In genomic region chr11:8811571-8811970, GRCh38 we compare ENCODE assay signal across 13 cellular contexts.
A peak's percentile ranks its signal among the peaks of the same experiment; 100 is the strongest.
DNase-seq lines count a peak whose midpoint lies in the region; ATAC-seq, FAIRE-seq and TF ChIP-seq lines count a peak whose summit lies in the region.
"Had no signal": no experiment of that assay in that cellular context is flagged by ENCODE, and none has a peak within 500 bp of the region (broad histone marks: within the 10 kb centered on the region; RNA-seq: fewer than 3 reads in every experiment).

No MANE protein-coding gene starts in this region.

- in situ Hi-C loops in HepG2 (cut with HindIII; ENCODE audit: extremely low pct_ligation_motif_present, low pct_unique_long_range_greater_than_20kb) = loop anchor here (5.0 kb wide), 1 partner anchor 114 kb away; no protein-coding TSS in a partner anchor

- POLR2A ChIA-PET in HepG2 (lab: Yijun Ruan, JAX) = interaction anchor here (1.1 to 3.9 kb wide), 8 partner anchors 17 to 152 kb away, joined by 3 to 33 read pairs (median 8); partner anchors contain the start of genes AKIP1, RPL27A, TMEM9B and TRIM66

- peak overlapping the region; percentile 70 to 88 (median 74) for H3K4me3 ChIP-seq in HepG2 (replicated peaks in 1 of 3; ENCODE audit: insufficient read depth in 1 of 3, low read depth in 2 of 3, low read length in 3 of 3)
- no peak overlapping the region for H3K4me3 ChIP-seq in right lobe of liver
- peak overlapping the region; percentile 74 for H3K4me3 ChIP-seq in osteoblast (ENCODE audit: insufficient read depth, low read length)
- H3K4me3 ChIP-seq in vagina = peak overlapping the region; percentile 56 to 59

- no peaks in the 10 kb centered on the region for H3K9me3 ChIP-seq in HepG2 (ENCODE audit: low read length)
- H3K9me3 ChIP-seq in right lobe of liver = no peaks in the 10 kb centered on the region
- no peaks in the 10 kb centered on the region for H3K9me3 ChIP-seq in osteoblast (ENCODE audit: low read depth, low read length)
- H3K9me3 ChIP-seq in vagina = no peaks in the 10 kb centered on the region

- peak overlapping the region; percentile 95 for H3K4me2 ChIP-seq in HepG2 (ENCODE audit: low read depth, low read length)
- peak overlapping the region; percentile 80 for H3K4me2 ChIP-seq in osteoblast (ENCODE audit: insufficient read depth, low read length)

- CTCF ChIA-PET in HepG2 (lab: Yijun Ruan, JAX; ENCODE audit: low intra/inter-chr PET ratio, low total read pairs) = interaction anchor here (1.6 kb wide), 1 partner anchor 17 kb away, joined by 3 read pairs; no protein-coding TSS in a partner anchor

- TF ChIP-seq EP300 in HepG2 (IDR thresholded peaks at IDR 0.05; ENCODE audit: low read depth in 2 of 2, low read length in 2 of 2) (no peak), HepG2 (CRISPR knock-in tag; IDR thresholded peaks at IDR 0.05; ENCODE audit: borderline replicate concordance) (no peak)

- 100% methylated on average over 1 of the region's 1 CpG for WGBS in HepG2 (ENCODE audit: low lambda C conversion rate)
- WGBS in right lobe of liver (ENCODE audit: insufficient coverage, low coverage, low lambda C conversion rate, missing lambda C conversion rate) = 80% methylated on average over 1 of the region's 1 CpG

- FAIRE-seq in HepG2 (lab: Jason Lieb, UNC) = no peak

- no peak for TF ChIP-seq CTCF in HepG2 (CRISPR knock-in tag; IDR thresholded peaks at IDR 0.05)
- TF ChIP-seq CTCF in right lobe of liver (IDR thresholded peaks at IDR 0.05) = no peak
- TF ChIP-seq CTCF in osteoblast (IDR thresholded peaks at IDR 0.05; ENCODE audit: extremely low read depth, low read depth, low read length) = no peak
- no peak for TF ChIP-seq CTCF in vagina (IDR thresholded peaks at IDR 0.05)

- H3K4me1 ChIP-seq in HepG2 (ENCODE audit: insufficient read depth, low read length) (peaks cover 52% of the 10 kb centered on the region), right lobe of liver (peaks cover 0 to 18% (median 0%) of the 10 kb centered on the region in 4 donors), osteoblast (ENCODE audit: insufficient read depth, low read length) (peaks cover 78% of the 10 kb centered on the region), vagina (peaks cover 66% of the 10 kb centered on the region)

- H3K36me3 ChIP-seq in HepG2 (replicated peaks in 1 of 2; ENCODE audit: control insufficient read depth in 1 of 2, insufficient read depth in 2 of 2, low read length in 2 of 2) = no peaks in the 10 kb centered on the region
- no peaks in the 10 kb centered on the region for H3K36me3 ChIP-seq in right lobe of liver
- H3K36me3 ChIP-seq in osteoblast (ENCODE audit: insufficient read depth, low read length) = no peaks in the 10 kb centered on the region
- no peaks in the 10 kb centered on the region for H3K36me3 ChIP-seq in vagina

- 0 out of 2 replicates have a peak overlapping the region, but pooled peaks have one; percentile 69 for H3K9ac ChIP-seq in HepG2 (ENCODE audit: insufficient read depth, low read depth, low read length)

- no TSS peak for BruUV-seq in HepG2 (replicated peaks; lab: Mats Ljungman, UMichigan)

- H3K79me2 ChIP-seq in HepG2 (ENCODE audit: insufficient read depth, low read length) (no peaks in the 10 kb centered on the region), osteoblast (ENCODE audit: insufficient read depth, low read length) (peaks cover 23% of the 10 kb centered on the region)

- ATAC-seq in HepG2 (no peak), right lobe of liver (no peak)
- ATAC-seq: activated CD8-positive, alpha-beta T cell treated with anti-CD3 and anti-CD28 coated beads, Interleukin-2, amount 10 ng/mL, durations not matched to agents 7 days and 5 days; stimulated activated naive B cell treated with anti-CD40 and anti-IgM and Interleukin-4, amounts not matched to agents 10 μg/mL and 1 μg/mL and 100 μg/mL, for 72 hours had no signal

- intact Hi-C loops in HepG2 (cut with micrococcal nuclease; ENCODE audit: unreplicated experiment) (loop anchor here (2.0 to 10.0 kb wide), 4 partner anchors 55 to 207 kb away; partner anchors contain the start of gene AKIP1), right lobe of liver (cut with DNase I) (loop anchor here in 1 of 2 donors (10.0 kb wide), 1 partner anchor 127 kb away; the partner anchor contains the start of genes RPL27A and TRIM66), vagina (cut with DNase I) (loop anchor here (5.0 kb wide), 1 partner anchor 124 kb away; no protein-coding TSS in a partner anchor)

- no peak for TF ChIP-seq RAD21 in HepG2 (CRISPR knock-in tag; IDR thresholded peaks at IDR 0.05)

- H3K27ac ChIP-seq in HepG2 (ENCODE audit: extremely low read length, insufficient read depth, low read length) (no peak overlapping the region), right lobe of liver (no peak overlapping the region), osteoblast (ENCODE audit: low read depth, low read length) (peak overlapping the region; percentile 86), vagina (peak overlapping the region; percentile 90)

- DNase-seq in HepG2 (ENCODE audit: low spot score) (no peak), right lobe of liver (no peak), fibroblast of peridontal ligament (ENCODE audit: extremely low read depth) (peak; percentile 82), osteoblast (ENCODE audit: insufficient read length, low spot score, missing footprints) (no peak), vagina (ENCODE audit: extremely low spot score in 2 of 2) (no peak), DMS 273 treated with DMSO at 0.1 percent for 48 hours (lab: John Stamatoyannopoulos, UW) (no peak), ureter (ENCODE audit: low spot score) (no peak), DMS53 treated with DMSO at 0.1 percent for 48 hours (lab: John Stamatoyannopoulos, UW; ENCODE audit: unreplicated experiment) (no peak)
- DNase-seq: activated CD8-positive, alpha-beta T cell treated with anti-CD3 and anti-CD28 coated beads, Interleukin-2, amount 10 ng/mL, durations not matched to agents 7 days and 5 days; activated naive CD8-positive, alpha-beta T cell treated with anti-CD3 and anti-CD28 coated beads, Interleukin-2, amount 10 ng/mL, durations not matched to agents 7 days and 5 days; NCI-H1048; NCI-H774; stimulated activated naive B cell treated with anti-CD40 and anti-IgM and Interleukin-4, amounts not matched to agents 10 μg/mL and 1 μg/mL and 100 μg/mL, for 72 hours had no signal

- peak overlapping the region; percentile 87 for H2AFZ ChIP-seq in HepG2 (ENCODE audit: low read length)
- no peak overlapping the region for H2AFZ ChIP-seq in osteoblast (ENCODE audit: low read length)

- H4K20me1 ChIP-seq in HepG2 (ENCODE audit: insufficient read depth, low read length) = no peaks in the 10 kb centered on the region
- peaks cover 3% of the 10 kb centered on the region for H4K20me1 ChIP-seq in osteoblast (ENCODE audit: insufficient read depth, low read length)

- no peaks in the 10 kb centered on the region for H3K27me3 ChIP-seq in HepG2 (ENCODE audit: control insufficient read depth in 1 of 2, insufficient read depth in 2 of 2, low read length in 2 of 2)
- no peaks in the 10 kb centered on the region for H3K27me3 ChIP-seq in right lobe of liver
- no peaks in the 10 kb centered on the region for H3K27me3 ChIP-seq in osteoblast (ENCODE audit: insufficient read depth, low read length)
- H3K27me3 ChIP-seq in vagina = no peaks in the 10 kb centered on the region

- TF ChIP-seq POLR2A in HepG2 (IDR thresholded peaks at IDR 0.05; ENCODE audit: insufficient read depth in 1 of 2, low read depth in 2 of 2, low read length in 2 of 2) (no peak), right lobe of liver (IDR thresholded peaks at IDR 0.05) (no peak), vagina (IDR thresholded peaks at IDR 0.05) (no peak)

TF ChIP-seq in HepG2, 621 proteins besides CTCF, POLR2A, EP300 and RAD21:
- TF ChIP-seq SKIL (CRISPR knock-in tag; IDR thresholded peaks at IDR 0.05; ENCODE audit: borderline replicate concordance) (no peak), ZNF121 (CRISPR knock-in tag; IDR thresholded peaks at IDR 0.05) (0 out of 2 replicates have a peak, but pooled peaks have one; percentile 25)

Comparison
In these comparisons a context has a peak if more than half of its experiments do, and no peak if none do; other contexts are left out.
1. H3K4me3 ChIP-seq: peak in HepG2 (3 of 3), osteoblast (single experiment) and vagina (2 of 2); none in right lobe of liver (0 of 3).
2. H3K27ac ChIP-seq: peak in osteoblast (single experiment) and vagina (single experiment); none in HepG2 (single experiment) and right lobe of liver (0 of 3).